In genomic region chr7:37414352-37414983, GRCh38 we compare ENCODE assay signal across 1 cellular context.
TF ChIP-seq lines count a peak whose summit lies in the region.

No MANE protein-coding gene starts in this region.

TF ChIP-seq in liver, 16 proteins besides CTCF, POLR2A, EP300 and RAD21 (continued from another document):
- TF ChIP-seq ZBTB33 (IDR thresholded peaks at IDR 0.05) (peak; percentile 80), HNF4G (IDR thresholded peaks at IDR 0.05) (peak; percentile 99), NR2F2 (IDR thresholded peaks at IDR 0.05) (no peak)
TF ChIP-seq in liver: peak in this region for 14.
